19 cellular contexts compared by ENCODE assay signal in genomic region chr13:44350775-44351504, GRCh38. TPM values are rescaled to one million over a fixed set of nuclear protein-coding genes. Genes with fewer than 3 reads are reported as not detected.
DNase-seq lines count a peak whose midpoint lies in the region; ATAC-seq and TF ChIP-seq lines count a peak whose summit lies in the region.
"Had no signal": no experiment of that assay in that cellular context is flagged by ENCODE, and none has a peak within 500 bp of the region (broad histone marks: within the 10 kb centered on the region; RNA-seq: fewer than 3 reads in every experiment).

No MANE protein-coding gene starts in this region.

- TF ChIP-seq CTCF in WTC11 (IDR thresholded peaks at IDR 0.05): no peak

- no peak overlapping the region for H3K4me3 Mint-ChIP-seq in WTC11
- H3K4me3 Mint-ChIP-seq: HFFc6, nephron progenitor cell had no signal

- H3K9me3 Mint-ChIP-seq in WTC11: no peaks in the 10 kb centered on the region
- H3K9me3 Mint-ChIP-seq: HFFc6, nephron progenitor cell had no signal

- H3K27me3 Mint-ChIP-seq in WTC11 (ENCODE audit: low read depth): peaks cover 3% of the 10 kb centered on the region; the same call in 1 of the 2 replicates

- peaks cover 14% of the 10 kb centered on the region for H3K4me1 Mint-ChIP-seq in WTC11

- H3K36me3 Mint-ChIP-seq in WTC11: no peaks in the 10 kb centered on the region

- peak; percentile 51 for ATAC-seq in WTC11
- ATAC-seq in HG02852 (IDR thresholded peaks at IDR 0.05; ENCODE audit: unreplicated experiment): no peak
- ATAC-seq in GM21786 (IDR thresholded peaks at IDR 0.05; ENCODE audit: unreplicated experiment): no peak

- CTCF ChIA-PET in WTC11 (lab: Charles Lee): no interaction called here

- POLR2A ChIA-PET in WTC11 (lab: Charles Lee): no interaction called here

- DNase-seq in NCI-H1417 (lab: John Stamatoyannopoulos, UW) (peak in 2 of 3 experiments; percentile 65 to 79), NCI-H1417 treated with DMSO at 0.1 percent for 48 hours (lab: John Stamatoyannopoulos, UW) (no peak), WTC11 (ENCODE audit: low spot score) (no peak), left kidney (ENCODE audit: low read depth, low spot score) (peak; percentile 74), renal cortical epithelial cell (ENCODE audit: low read depth) (peak; percentile 91), ureter (ENCODE audit: low spot score) (no peak)
- DNase-seq: DMS79; foreskin melanocyte; HFFc6; NCI-H2029; NCI-H524; nephron progenitor cell; OCI-M1; SIG-M5; stimulated activated naive CD4-positive, alpha-beta T cell treated with Interleukin-2 at 50 U/mL for 16 hours; T-helper 2 cell had no signal

- H3K27ac Mint-ChIP-seq in WTC11: no peak overlapping the region
- H3K27ac Mint-ChIP-seq: HFFc6, nephron progenitor cell had no signal

TF ChIP-seq in WTC11, 78 proteins besides CTCF, POLR2A, EP300 and RAD21 (continues in another document):
- TF ChIP-seq, protein P1, sequence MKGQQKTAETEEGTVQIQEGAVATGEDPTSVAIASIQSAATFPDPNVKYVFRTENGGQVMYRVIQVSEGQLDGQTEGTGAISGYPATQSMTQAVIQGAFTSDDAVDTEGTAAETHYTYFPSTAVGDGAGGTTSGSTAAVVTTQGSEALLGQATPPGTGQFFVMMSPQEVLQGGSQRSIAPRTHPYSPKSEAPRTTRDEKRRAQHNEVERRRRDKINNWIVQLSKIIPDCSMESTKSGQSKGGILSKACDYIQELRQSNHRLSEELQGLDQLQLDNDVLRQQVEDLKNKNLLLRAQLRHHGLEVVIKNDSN (CRISPR knock-in tag; IDR thresholded peaks at IDR 0.05): no peak
- TF ChIP-seq EMX1 (CRISPR knock-in tag; IDR thresholded peaks at IDR 0.05): no peak
- TF ChIP-seq, protein P2, sequence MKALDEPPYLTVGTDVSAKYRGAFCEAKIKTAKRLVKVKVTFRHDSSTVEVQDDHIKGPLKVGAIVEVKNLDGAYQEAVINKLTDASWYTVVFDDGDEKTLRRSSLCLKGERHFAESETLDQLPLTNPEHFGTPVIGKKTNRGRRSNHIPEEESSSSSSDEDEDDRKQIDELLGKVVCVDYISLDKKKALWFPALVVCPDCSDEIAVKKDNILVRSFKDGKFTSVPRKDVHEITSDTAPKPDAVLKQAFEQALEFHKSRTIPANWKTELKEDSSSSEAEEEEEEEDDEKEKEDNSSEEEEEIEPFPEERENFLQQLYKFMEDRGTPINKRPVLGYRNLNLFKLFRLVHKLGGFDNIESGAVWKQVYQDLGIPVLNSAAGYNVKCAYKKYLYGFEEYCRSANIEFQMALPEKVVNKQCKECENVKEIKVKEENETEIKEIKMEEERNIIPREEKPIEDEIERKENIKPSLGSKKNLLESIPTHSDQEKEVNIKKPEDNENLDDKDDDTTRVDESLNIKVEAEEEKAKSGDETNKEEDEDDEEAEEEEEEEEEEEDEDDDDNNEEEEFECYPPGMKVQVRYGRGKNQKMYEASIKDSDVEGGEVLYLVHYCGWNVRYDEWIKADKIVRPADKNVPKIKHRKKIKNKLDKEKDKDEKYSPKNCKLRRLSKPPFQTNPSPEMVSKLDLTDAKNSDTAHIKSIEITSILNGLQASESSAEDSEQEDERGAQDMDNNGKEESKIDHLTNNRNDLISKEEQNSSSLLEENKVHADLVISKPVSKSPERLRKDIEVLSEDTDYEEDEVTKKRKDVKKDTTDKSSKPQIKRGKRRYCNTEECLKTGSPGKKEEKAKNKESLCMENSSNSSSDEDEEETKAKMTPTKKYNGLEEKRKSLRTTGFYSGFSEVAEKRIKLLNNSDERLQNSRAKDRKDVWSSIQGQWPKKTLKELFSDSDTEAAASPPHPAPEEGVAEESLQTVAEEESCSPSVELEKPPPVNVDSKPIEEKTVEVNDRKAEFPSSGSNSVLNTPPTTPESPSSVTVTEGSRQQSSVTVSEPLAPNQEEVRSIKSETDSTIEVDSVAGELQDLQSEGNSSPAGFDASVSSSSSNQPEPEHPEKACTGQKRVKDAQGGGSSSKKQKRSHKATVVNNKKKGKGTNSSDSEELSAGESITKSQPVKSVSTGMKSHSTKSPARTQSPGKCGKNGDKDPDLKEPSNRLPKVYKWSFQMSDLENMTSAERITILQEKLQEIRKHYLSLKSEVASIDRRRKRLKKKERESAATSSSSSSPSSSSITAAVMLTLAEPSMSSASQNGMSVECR (CRISPR knock-in tag; IDR thresholded peaks at IDR 0.05; ENCODE audit: borderline replicate concordance): no peak
- TF ChIP-seq RELA (CRISPR knock-in tag; IDR thresholded peaks at IDR 0.05; ENCODE audit: borderline replicate concordance): no peak
- TF ChIP-seq, protein P3, sequence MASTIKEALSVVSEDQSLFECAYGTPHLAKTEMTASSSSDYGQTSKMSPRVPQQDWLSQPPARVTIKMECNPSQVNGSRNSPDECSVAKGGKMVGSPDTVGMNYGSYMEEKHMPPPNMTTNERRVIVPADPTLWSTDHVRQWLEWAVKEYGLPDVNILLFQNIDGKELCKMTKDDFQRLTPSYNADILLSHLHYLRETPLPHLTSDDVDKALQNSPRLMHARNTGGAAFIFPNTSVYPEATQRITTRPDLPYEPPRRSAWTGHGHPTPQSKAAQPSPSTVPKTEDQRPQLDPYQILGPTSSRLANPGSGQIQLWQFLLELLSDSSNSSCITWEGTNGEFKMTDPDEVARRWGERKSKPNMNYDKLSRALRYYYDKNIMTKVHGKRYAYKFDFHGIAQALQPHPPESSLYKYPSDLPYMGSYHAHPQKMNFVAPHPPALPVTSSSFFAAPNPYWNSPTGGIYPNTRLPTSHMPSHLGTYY (CRISPR knock-in tag; IDR thresholded peaks at IDR 0.05): no peak
- TF ChIP-seq MXD4 (CRISPR knock-in tag; IDR thresholded peaks at IDR 0.05; ENCODE audit: borderline replicate concordance): no peak
- TF ChIP-seq ELF4 (CRISPR knock-in tag; IDR thresholded peaks at IDR 0.05; ENCODE audit: low read depth): no peak
- TF ChIP-seq ATF6 (CRISPR knock-in tag; IDR thresholded peaks at IDR 0.05): no peak
- no peak for TF ChIP-seq PRDM15 (CRISPR knock-in tag; IDR thresholded peaks at IDR 0.05)
- no peak for TF ChIP-seq GRHL2 (CRISPR knock-in tag; IDR thresholded peaks at IDR 0.05; ENCODE audit: insufficient replicate concordance, severe bottlenecking)
- no peak for TF ChIP-seq RORB (CRISPR knock-in tag; IDR thresholded peaks at IDR 0.05)

RNA-seq across cellular contexts. Expression of gene SERP2, which starts 22.7 kb away (rescaled TPM):
- total RNA-seq in WTC11 (2021) (0.92 to 1.7 TPM (median 1.2 TPM) in 3 replicates), renal cortical epithelial cell (8.0 and 8.1 TPM in 2 replicates), ureter (10.6 TPM)
- total RNA-seq: A172 had no signal

Comparison
In these comparisons a context has a peak if more than half of its experiments do, and no peak if none do; other contexts are left out.
1. DNase-seq: peak in NCI-H1417 (2 of 3), left kidney (single experiment) and renal cortical epithelial cell (single experiment); none in NCI-H1417 treated with DMSO at 0.1 percent for 48 hours (single experiment), WTC11 (single experiment) and ureter (single experiment).